In the genomic region with DNA sequence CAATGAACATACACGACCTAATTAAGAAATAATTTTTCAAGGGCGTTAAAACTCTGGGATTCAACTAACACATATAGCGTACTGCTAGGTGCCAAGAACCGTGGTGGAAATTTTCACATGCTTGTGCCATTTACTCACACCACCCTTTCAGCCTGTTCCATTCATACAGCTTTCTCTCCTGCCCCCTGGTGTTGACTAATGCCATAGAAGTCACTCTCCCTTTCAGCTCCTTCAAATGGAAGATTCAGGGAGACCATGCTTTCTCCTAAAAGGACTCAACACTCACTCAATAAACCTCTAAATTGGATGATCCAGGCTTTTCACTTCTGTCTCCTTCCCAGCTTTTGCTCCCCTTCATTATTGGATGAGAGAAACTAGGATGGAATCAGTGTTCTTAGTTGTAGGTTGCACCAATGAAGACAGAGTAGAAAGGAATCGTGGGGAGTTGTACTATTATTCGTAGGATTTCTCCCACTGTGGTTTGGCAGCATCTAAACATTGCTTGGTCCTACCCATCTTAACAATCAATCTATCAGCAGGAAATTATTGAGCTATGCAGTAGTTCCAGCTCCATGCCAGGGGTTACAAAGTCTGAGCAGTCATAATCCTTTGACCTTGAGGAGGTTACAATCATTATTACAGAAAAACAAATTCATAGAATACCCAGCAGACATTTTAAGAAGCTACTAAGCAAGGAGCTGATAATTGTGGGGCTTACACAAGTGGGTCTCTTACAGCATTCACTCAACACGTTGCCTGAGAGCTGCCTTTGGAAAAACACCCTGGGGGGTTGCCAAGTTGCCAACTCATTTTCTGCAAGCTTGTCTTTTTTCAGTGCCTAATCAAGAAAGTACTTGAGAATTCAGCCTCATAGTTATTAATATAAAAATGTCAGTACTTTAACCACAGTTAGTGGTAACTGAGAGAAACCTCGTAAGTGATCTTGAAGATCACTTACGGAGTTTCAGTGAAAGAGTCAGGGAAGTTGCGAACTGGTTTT, we compare ENCODE assay signal across 8 cellular contexts. TPM values are rescaled to one million over a fixed set of nuclear protein-coding genes. Genes with fewer than 3 reads are reported as not detected.
A peak's percentile ranks its signal among the peaks of the same experiment; 100 is the strongest.
DNase-seq lines count a peak whose midpoint lies in the region; ATAC-seq, FAIRE-seq and TF ChIP-seq lines count a peak whose summit lies in the region.

No MANE protein-coding gene starts in this region.

- peaks cover 22% of the 10 kb centered on the region for H3K27me3 ChIP-seq in transverse colon

- no peaks in the 10 kb centered on the region for H3K9me3 ChIP-seq in transverse colon

- TF ChIP-seq CTCF in transverse colon (IDR thresholded peaks at IDR 0.05), result peak; percentile 71 to 87 (median 78)

- H3K4me1 Mint-ChIP-seq in activated CD4-positive, alpha-beta T cell treated with anti-CD3 and anti-CD28 coated beads, Interleukin-2, amount 10 ng/mL, durations not matched to agents 7 days and 5 days, result peaks cover 10% of the 10 kb centered on the region

- no peak overlapping the region for H3K27ac ChIP-seq in transverse colon

- WGBS in transverse colon (ENCODE audit: low coverage in 1 of 2), 2 donors, result 46 to 58% methylated on average over 10 of the region's 10 CpGs

- in situ Hi-C loops in transverse colon (cut with MboI; ENCODE audit: low pct_ligation_motif_present in 1 of 4, low pct_unique_long_range_greater_than_20kb in 1 of 4, low sequenced_read_pairs in 3 of 4), result loop anchor here (5.0 to 25.0 kb wide), 7 partner anchors 138 to 348 kb away; no protein-coding TSS in a partner anchor

- CTCF ChIA-PET in activated CD4-positive, alpha-beta T cell treated with anti-CD3 and anti-CD28 coated beads, Interleukin-2, amount 10 ng/mL, durations not matched to agents 7 days and 5 days (lab: Charles Lee), result interaction anchor here (0.7 to 2.3 kb wide), 7 partner anchors 8 to 652 kb away, joined by 3 to 18 read pairs (median 4); no protein-coding TSS in a partner anchor

- POLR2A ChIA-PET in activated CD4-positive, alpha-beta T cell treated with anti-CD3 and anti-CD28 coated beads, Interleukin-2, amount 10 ng/mL, durations not matched to agents 7 days and 5 days (lab: Charles Lee), result interaction anchor here (0.7 kb wide), 1 partner anchor 100 kb away, joined by 4 read pairs; no protein-coding TSS in a partner anchor

- ATAC-seq in esophagus mucosa (peak; percentile 57), GM18861 (IDR thresholded peaks at IDR 0.05; ENCODE audit: unreplicated experiment) (no peak)

- no peaks in the 10 kb centered on the region for H3K36me3 ChIP-seq in transverse colon

- H3K4me3 Mint-ChIP-seq in activated CD4-positive, alpha-beta T cell treated with anti-CD3 and anti-CD28 coated beads, Interleukin-2, amount 10 ng/mL, durations not matched to agents 7 days and 5 days, result no peak overlapping the region

- no peaks in the 10 kb centered on the region for H3K36me3 Mint-ChIP-seq in activated CD4-positive, alpha-beta T cell treated with anti-CD3 and anti-CD28 coated beads, Interleukin-2, amount 10 ng/mL, durations not matched to agents 7 days and 5 days (ENCODE audit: low read depth)

- peaks cover 49% of the 10 kb centered on the region for H3K27me3 Mint-ChIP-seq in activated CD4-positive, alpha-beta T cell treated with anti-CD3 and anti-CD28 coated beads, Interleukin-2, amount 10 ng/mL, durations not matched to agents 7 days and 5 days

- no peak overlapping the region for H3K27ac Mint-ChIP-seq in activated CD4-positive, alpha-beta T cell treated with anti-CD3 and anti-CD28 coated beads, Interleukin-2, amount 10 ng/mL, durations not matched to agents 7 days and 5 days

- no peak for TF ChIP-seq EP300 in transverse colon (IDR thresholded peaks at IDR 0.05; ENCODE audit: low read depth)

- TF ChIP-seq POLR2A in H54 (IDR thresholded peaks at IDR 0.05; ENCODE audit: low read depth, low read length), result no peak
- TF ChIP-seq POLR2A in transverse colon (IDR thresholded peaks at IDR 0.05), result no peak

- FAIRE-seq in H54 (lab: Jason Lieb, UNC), result peak; percentile 90

- peak; percentile 36 for DNase-seq in COLO829 (ENCODE audit: low spot score)
- peak; percentile 47 for DNase-seq in H54 (ENCODE audit: insufficient read length, low spot score)
- DNase-seq in NCI-H2196 (lab: John Stamatoyannopoulos, UW; ENCODE audit: unreplicated experiment), result peak; percentile 27
- peak; percentile 70 for DNase-seq in activated CD4-positive, alpha-beta T cell treated with anti-CD3 and anti-CD28 coated beads, Interleukin-2, amount 10 ng/mL, durations not matched to agents 7 days and 5 days
- DNase-seq in myocyte (ENCODE audit: low read depth), result peak; percentile 86
- peak; percentile 65 for DNase-seq in transverse colon

- H3K4me1 ChIP-seq in transverse colon, result peaks cover 0 to 18% (median 2%) of the 10 kb centered on the region in 4 donors

- intact Hi-C loops in transverse colon (cut with DNase I; ENCODE audit: low total_unique reads), result loop anchor here (2.0 to 10.0 kb wide), 2 partner anchors 143 to 251 kb away; no protein-coding TSS in a partner anchor

- H3K9me3 Mint-ChIP-seq in activated CD4-positive, alpha-beta T cell treated with anti-CD3 and anti-CD28 coated beads, Interleukin-2, amount 10 ng/mL, durations not matched to agents 7 days and 5 days, result no peaks in the 10 kb centered on the region

- no peak overlapping the region for H3K4me3 ChIP-seq in transverse colon

RNA-seq across cellular contexts. Expression of gene PPP1R3C, which starts 2.8 kb away (rescaled TPM):
- total RNA-seq in activated CD4-positive, alpha-beta T cell treated with anti-CD3 and anti-CD28 coated beads, Interleukin-2, amount 10 ng/mL, durations not matched to agents 7 days and 5 days, result not detected
- 91.9 TPM for total RNA-seq in esophagus mucosa
- total RNA-seq in myocyte, result 136 and 154 TPM in 2 replicates
- polyA plus RNA-seq in myocyte (2012), result 46.9 TPM
- total RNA-seq in transverse colon, result 1 to 10 TPM; 1.1 to 4.6 (median 3.0) TPM

Comparison
In these comparisons a context has a peak if more than half of its experiments do, and no peak if none do; other contexts are left out.
1. DNase-seq: peak in every context shown above with its lines; median percentile 86 in myocyte; 70 in activated CD4-positive, alpha-beta T cell treated with anti-CD3 and anti-CD28 coated beads, Interleukin-2, amount 10 ng/mL, durations not matched to agents 7 days and 5 days; 65 in transverse colon; 47 in H54; 36 in COLO829; 27 in NCI-H2196.
2. RNA of gene PPP1R3C, which starts 2.8 kb away (total RNA-seq): 136 to 154 TPM in myocyte and 91.9 TPM in esophagus mucosa (single experiment); 1.1 to 4.6 TPM in transverse colon and not detected in activated CD4-positive, alpha-beta T cell treated with anti-CD3 and anti-CD28 coated beads, Interleukin-2, amount 10 ng/mL, durations not matched to agents 7 days and 5 days; every median in the first group is over 10 times any median in the second.